8 cellular contexts compared by ENCODE assay signal in genomic region chr2:64455031-64455332, GRCh38. TPM values are rescaled to one million over a fixed set of nuclear protein-coding genes. Genes with fewer than 3 reads are reported as not detected.
A peak's percentile ranks its signal among the peaks of the same experiment; 100 is the strongest.
DNase-seq lines count a peak whose midpoint lies in the region; ATAC-seq and TF ChIP-seq lines count a peak whose summit lies in the region.

No MANE protein-coding gene starts in this region.

- no peak for ATAC-seq in psoas muscle
- no peak for ATAC-seq in GM21825 (IDR thresholded peaks at IDR 0.05; ENCODE audit: unreplicated experiment)

- H3K36me3 ChIP-seq in SJSA1 (peaks cover 3% of the 10 kb centered on the region; the same call in 1 of the 2 replicates), psoas muscle (ENCODE audit: insufficient read depth in 1 of 2, low read depth in 1 of 2) (peaks cover 0 to 41% of the 10 kb centered on the region in 2 donors)

- TF ChIP-seq CTCF in fibroblast of mammary gland (conservative IDR thresholded peaks at IDR 0.05; ENCODE audit: control insufficient read depth, insufficient read depth, low read depth, low read length): no peak
- TF ChIP-seq CTCF in psoas muscle (IDR thresholded peaks at IDR 0.05): no peak

- in situ Hi-C loops in G401 (cut with HindIII; ENCODE audit: low sequenced_read_pairs): no loop called here

- H3K27me3 ChIP-seq in SJSA1 (replicated peaks) (no peaks in the 10 kb centered on the region), psoas muscle (ENCODE audit: insufficient read depth in 3 of 3, low read length in 2 of 3) (no peaks in the 10 kb centered on the region)

- peak overlapping the region; percentile 84 for H3K4me3 ChIP-seq in SJSA1
- H3K4me3 ChIP-seq in fibroblast of mammary gland (ENCODE audit: control insufficient read depth, low read depth, low read length): peak overlapping the region; percentile 49
- H3K4me3 ChIP-seq in psoas muscle: peak overlapping the region; percentile 91

- WGBS in psoas muscle, 3 donors: 4 to 8% (median 6%) methylated on average over 10 of the region's 10 CpGs

- DNase-seq in G401 (ENCODE audit: low spot score) (peak; percentile 29), SJSA1 (ENCODE audit: low read depth in 1 of 2, low spot score in 2 of 2) (no peak), fibroblast of mammary gland (ENCODE audit: low read depth) (no peak), psoas muscle (no peak), NOMO-1 treated with dmso at 0.1 percent for 144 hours (lab: John Stamatoyannopoulos, UW; ENCODE audit: unreplicated experiment) (no peak), NCI-H345 treated with DMSO at 0.1 percent for 48 hours (lab: John Stamatoyannopoulos, UW; ENCODE audit: unreplicated experiment) (no peak)
- DNase-seq in activated effector memory CD4-positive, alpha-beta T cell treated with anti-CD3 and anti-CD28 coated beads, Interleukin-2, amount 50 U/mL, for 16 hours: no peak

- intact Hi-C loops in psoas muscle (cut with DNase I): loop anchor here in 1 of 2 donors (2.0 kb wide), 1 partner anchor 52 kb away; no protein-coding TSS in a partner anchor

- no peaks in the 10 kb centered on the region; the same call in 1 of the 2 replicates for H3K9me3 ChIP-seq in SJSA1 (replicated peaks)
- H3K9me3 ChIP-seq in psoas muscle: no peaks in the 10 kb centered on the region

- H3K4me1 ChIP-seq in SJSA1 (replicated peaks) (peaks cover 12% of the 10 kb centered on the region), psoas muscle (peaks cover 60% of the 10 kb centered on the region)

- H3K27ac ChIP-seq in SJSA1 (no peak overlapping the region), psoas muscle (peak overlapping the region; percentile 94)

RNA-seq across cellular contexts. Expression of gene LGALSL, which starts 1.0 kb away (rescaled TPM):
- 11.6 and 26.8 TPM in 2 replicates for total RNA-seq in G401 (2014; rRNA removed; shearing (Covaris generic))
- 3.9 and 4.4 TPM in 2 replicates for total RNA-seq in SJSA1 (2014; rRNA removed; shearing (Covaris generic))
- total RNA-seq in psoas muscle: 10 to 100 TPM; 11.4 to 30.9 (median 23.2) TPM
- 1 to 10 TPM; 3.6 to 4.6 (median 4.2) TPM for polyA plus RNA-seq in psoas muscle
